Comparison of ENCODE assay signal across 12 cellular contexts in genomic region chr1:17012775-17013501, GRCh38. TPM values are rescaled to one million over a fixed set of nuclear protein-coding genes. Genes with fewer than 3 reads are reported as not detected.
A peak's percentile ranks its signal among the peaks of the same experiment; 100 is the strongest.
DNase-seq lines count a peak whose midpoint lies in the region; ATAC-seq and TF ChIP-seq lines count a peak whose summit lies in the region.
"Had no signal": no experiment of that assay in that cellular context is flagged by ENCODE, and none has a peak within 500 bp of the region (broad histone marks: within the 10 kb centered on the region; RNA-seq: fewer than 3 reads in every experiment).

No MANE protein-coding gene starts in this region.

- H2AFZ ChIP-seq in PC-3 (ENCODE audit: low read length), result no peak overlapping the region

- no TSS peak for BruUV-seq in PC-3 (replicated peaks; lab: Mats Ljungman, UMichigan)

- H4K20me1 ChIP-seq in PC-3 (ENCODE audit: low read length), result no peaks in the 10 kb centered on the region

- H3K27me3 ChIP-seq in PC-3 (ENCODE audit: low read length) (no peaks in the 10 kb centered on the region), foreskin keratinocyte (no peaks in the 10 kb centered on the region)

- no peaks in the 10 kb centered on the region for H3K9me3 ChIP-seq in PC-3 (ENCODE audit: low read length)

- intact Hi-C loops in PC-3 (cut with micrococcal nuclease), result no loop called here
- intact Hi-C loops in sciatic nerve (cut with DNase I), result no loop called here

- no peaks in the 10 kb centered on the region for H3K36me3 Mint-ChIP-seq in endothelial cell (ENCODE audit: low read depth, unreplicated experiment)
- H3K36me3 Mint-ChIP-seq: activated naive CD4-positive, alpha-beta T cell treated with anti-CD3 and anti-CD28 coated beads, Interleukin-2, amount 50 U/mL, for 24 hours had no signal

- H3K9ac ChIP-seq in PC-3 (ENCODE audit: low read length), result no peak overlapping the region

- H3K9me3 Mint-ChIP-seq in endothelial cell (ENCODE audit: unreplicated experiment), result no peaks in the 10 kb centered on the region
- H3K9me3 Mint-ChIP-seq: activated naive CD4-positive, alpha-beta T cell treated with anti-CD3 and anti-CD28 coated beads, Interleukin-2, amount 50 U/mL, for 24 hours had no signal

- H3K4me1 ChIP-seq in PC-3 (ENCODE audit: insufficient read depth, low read length) (peaks cover 18% of the 10 kb centered on the region), foreskin keratinocyte (peaks cover 11% of the 10 kb centered on the region)

- CTCF ChIA-PET in PC-3 (lab: Charles Lee), result no interaction called here

- H3K79me2 ChIP-seq in PC-3 (ENCODE audit: low read length), result peaks cover 12% of the 10 kb centered on the region; the same call in 1 of the 2 replicates

- no peaks in the 10 kb centered on the region for H3F3A ChIP-seq in PC-3 (ENCODE audit: low read length, unreplicated experiment)

- 0 out of 2 replicates have a peak overlapping the region, but pooled peaks have one; percentile 98 for H3K4me2 ChIP-seq in PC-3 (ENCODE audit: low read length)

- peaks cover 10% of the 10 kb centered on the region for H3K4me1 Mint-ChIP-seq in endothelial cell (ENCODE audit: unreplicated experiment)

- H3K4me3 ChIP-seq in PC-3 (ENCODE audit: low read length), result no peak overlapping the region

- peak overlapping the region; percentile 92 for H3K4me3 Mint-ChIP-seq in endothelial cell (ENCODE audit: unreplicated experiment)

- POLR2A ChIA-PET in PC-3 (lab: Charles Lee; ENCODE audit: unreplicated experiment), result no interaction called here

- no peaks in the 10 kb centered on the region for H3K9me2 ChIP-seq in PC-3 (replicated peaks; ENCODE audit: low read length)

- ATAC-seq in PC-3, result no peak
- peak; percentile 2 for ATAC-seq in sciatic nerve
- ATAC-seq in foreskin keratinocyte, result no peak

- no peaks in the 10 kb centered on the region for H3K36me3 ChIP-seq in PC-3 (ENCODE audit: low read depth, low read length)

- DNase-seq in DMS 273 (lab: John Stamatoyannopoulos, UW; ENCODE audit: unreplicated experiment) (peak; percentile 44), DMS 273 treated with DMSO at 0.1 percent for 48 hours (lab: John Stamatoyannopoulos, UW) (no peak), PC-3 (no peak), endothelial cell (ENCODE audit: low spot score) (no peak), sciatic nerve (ENCODE audit: low spot score) (no peak), foreskin keratinocyte (no peak), SW 1271 (lab: John Stamatoyannopoulos, UW) (no peak)
- DNase-seq in activated CD4-positive, alpha-beta T cell treated with anti-CD3 and anti-CD28 coated beads for 48 hours, result no peak
- DNase-seq: activated CD4-positive, alpha-beta T cell treated with anti-CD3 and anti-CD28 coated beads, Interleukin-2, amount 50 U/mL, for 48 hours; Right ventricle myocardium superior; stimulated activated CD4-positive, alpha-beta T cell treated with anti-CD3 and anti-CD28 coated beads, Interleukin-4, amount 100 ng/mL, for 1 hour had no signal

- H3K27ac Mint-ChIP-seq in endothelial cell (ENCODE audit: unreplicated experiment), result no peak overlapping the region
- H3K27ac Mint-ChIP-seq: activated naive CD4-positive, alpha-beta T cell treated with anti-CD3 and anti-CD28 coated beads, Interleukin-2, amount 50 U/mL, for 24 hours had no signal

- TF ChIP-seq CTCF in PC-3 (conservative IDR thresholded peaks at IDR 0.05; ENCODE audit: low read depth, low read length) (no peak), endothelial cell (IDR thresholded peaks at IDR 0.05; ENCODE audit: unreplicated experiment) (no peak), foreskin keratinocyte (conservative IDR thresholded peaks at IDR 0.05) (no peak)

- H3K27me3 Mint-ChIP-seq in endothelial cell (ENCODE audit: unreplicated experiment), result peaks cover 11% of the 10 kb centered on the region
- H3K27me3 Mint-ChIP-seq: activated naive CD4-positive, alpha-beta T cell treated with anti-CD3 and anti-CD28 coated beads, Interleukin-2, amount 50 U/mL, for 24 hours had no signal

- no peak overlapping the region for H3K27ac ChIP-seq in PC-3 (ENCODE audit: low read length)
- no peak overlapping the region for H3K27ac ChIP-seq in foreskin keratinocyte

RNA-seq across cellular contexts. Expression of gene ATP13A2, which starts 1.2 kb away (rescaled TPM):
- total RNA-seq in PC-3 (2014; rRNA removed) (48.4 and 51.9 TPM in 2 replicates), endothelial cell (ENCODE audit: unreplicated experiment) (55.6 TPM), sciatic nerve (40.8 TPM), foreskin keratinocyte (74.2 and 77.3 TPM in 2 replicates)
- 53.8 and 55.9 TPM in 2 replicates for polyA plus RNA-seq in foreskin keratinocyte

RNA-seq across cellular contexts. Expression of gene MFAP2, which starts 32.5 kb away (rescaled TPM):
- total RNA-seq in PC-3 (2014; rRNA removed), result 1.8 and 3.1 TPM in 2 replicates
- 154 TPM for total RNA-seq in endothelial cell (ENCODE audit: unreplicated experiment)
- 17.3 TPM for total RNA-seq in sciatic nerve
- 53.4 and 83.1 TPM in 2 replicates for total RNA-seq in foreskin keratinocyte
- polyA plus RNA-seq in foreskin keratinocyte, result 71.6 and 111 TPM in 2 replicates

RNA-seq across cellular contexts. Expression of gene SDHB, which starts 40.9 kb away (rescaled TPM):
- total RNA-seq in PC-3 (2014; rRNA removed) (283 and 336 TPM in 2 replicates), endothelial cell (ENCODE audit: unreplicated experiment) (44.9 TPM), sciatic nerve (69.4 TPM), foreskin keratinocyte (152 and 156 TPM in 2 replicates)
- polyA plus RNA-seq in foreskin keratinocyte, result 162 and 181 TPM in 2 replicates
